ENCODE assay signal across 1 cellular context in the genomic region with DNA sequence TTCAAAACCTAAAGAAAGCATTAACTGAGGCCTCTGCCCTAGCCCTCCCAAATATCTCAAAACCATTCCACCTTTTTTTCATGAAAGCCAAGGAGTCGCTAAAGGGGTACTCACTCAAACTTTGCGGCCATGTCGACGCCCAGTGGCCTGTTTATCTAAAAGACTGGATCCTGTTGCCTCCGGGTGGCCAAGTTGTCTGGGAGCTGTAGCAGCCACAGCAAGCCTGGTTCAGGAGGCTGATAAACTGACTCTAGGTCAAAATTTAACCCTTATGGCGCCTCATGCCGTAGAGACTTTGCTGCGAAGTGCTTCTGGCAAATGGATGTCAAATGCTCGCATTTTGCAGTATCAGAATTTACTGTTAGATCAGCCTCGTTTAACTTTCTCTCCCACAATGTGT.
TF ChIP-seq lines count a peak whose summit lies in the region.

No MANE protein-coding gene starts in this region.

TF ChIP-seq in K562, 482 proteins besides CTCF, POLR2A, EP300 and RAD21:
- no peak for TF ChIP-seq FOXO4 (CRISPR knock-in tag; IDR thresholded peaks at IDR 0.05)
- peak; percentile 58 for TF ChIP-seq HMBOX1 (IDR thresholded peaks at IDR 0.05)
- TF ChIP-seq POLR2B (IDR thresholded peaks at IDR 0.05; ENCODE audit: low read depth, partially characterized antibody): no peak
- TF ChIP-seq, protein P1, sequence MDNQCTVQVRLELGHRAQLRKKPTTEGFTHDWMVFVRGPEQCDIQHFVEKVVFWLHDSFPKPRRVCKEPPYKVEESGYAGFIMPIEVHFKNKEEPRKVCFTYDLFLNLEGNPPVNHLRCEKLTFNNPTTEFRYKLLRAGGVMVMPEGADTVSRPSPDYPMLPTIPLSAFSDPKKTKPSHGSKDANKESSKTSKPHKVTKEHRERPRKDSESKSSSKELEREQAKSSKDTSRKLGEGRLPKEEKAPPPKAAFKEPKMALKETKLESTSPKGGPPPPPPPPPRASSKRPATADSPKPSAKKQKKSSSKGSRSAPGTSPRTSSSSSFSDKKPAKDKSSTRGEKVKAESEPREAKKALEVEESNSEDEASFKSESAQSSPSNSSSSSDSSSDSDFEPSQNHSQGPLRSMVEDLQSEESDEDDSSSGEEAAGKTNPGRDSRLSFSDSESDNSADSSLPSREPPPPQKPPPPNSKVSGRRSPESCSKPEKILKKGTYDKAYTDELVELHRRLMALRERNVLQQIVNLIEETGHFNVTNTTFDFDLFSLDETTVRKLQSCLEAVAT (IDR thresholded peaks at IDR 0.05): 0 out of 4 replicates have a peak, but pooled peaks of 1 of the 2 experiments have one; percentile 7
- TF ChIP-seq POLR2AphosphoS2 (IDR thresholded peaks at IDR 0.05; ENCODE audit: low read length): no peak
- TF ChIP-seq SMARCA5 (IDR thresholded peaks at IDR 0.05): no peak
- TF ChIP-seq, protein P2, sequence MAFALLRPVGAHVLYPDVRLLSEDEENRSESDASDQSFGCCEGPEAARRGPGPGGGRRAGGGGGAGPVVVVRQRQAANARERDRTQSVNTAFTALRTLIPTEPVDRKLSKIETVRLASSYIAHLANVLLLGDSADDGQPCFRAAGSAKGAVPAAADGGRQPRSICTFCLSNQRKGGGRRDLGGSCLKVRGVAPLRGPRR (CRISPR knock-in tag; IDR thresholded peaks at IDR 0.05): no peak
- TF ChIP-seq CREBBP (IDR thresholded peaks at IDR 0.05; ENCODE audit: low read depth, low read length): no peak
- no peak for TF ChIP-seq ZNF76 (CRISPR knock-in tag; IDR thresholded peaks at IDR 0.05; ENCODE audit: borderline replicate concordance)
- 0 out of 4 replicates have a peak, but pooled peaks of 1 of the 2 experiments have one; percentile 19 for TF ChIP-seq UBTF (IDR thresholded peaks at IDR 0.05; ENCODE audit: borderline replicate concordance in 1 of 2, low read depth in 2 of 2, low read length in 2 of 2)
- no peak for TF ChIP-seq ZBTB7A (IDR thresholded peaks at IDR 0.05; ENCODE audit: borderline replicate concordance, control insufficient read depth, low read depth, low read length)
- TF ChIP-seq TAF1 (IDR thresholded peaks at IDR 0.05; ENCODE audit: control insufficient read depth, extremely low read depth, insufficient read depth, low read length, severe bottlenecking): peak; percentile 12
- peak; percentile 36; the same call in 1 of the 2 replicates for TF ChIP-seq CBFA2T3 (IDR thresholded peaks at IDR 0.05)
- TF ChIP-seq U2AF1 (optimal IDR thresholded peaks at IDR 0.05; ENCODE audit: low read depth, low read length): no peak
- TF ChIP-seq, protein P3, sequence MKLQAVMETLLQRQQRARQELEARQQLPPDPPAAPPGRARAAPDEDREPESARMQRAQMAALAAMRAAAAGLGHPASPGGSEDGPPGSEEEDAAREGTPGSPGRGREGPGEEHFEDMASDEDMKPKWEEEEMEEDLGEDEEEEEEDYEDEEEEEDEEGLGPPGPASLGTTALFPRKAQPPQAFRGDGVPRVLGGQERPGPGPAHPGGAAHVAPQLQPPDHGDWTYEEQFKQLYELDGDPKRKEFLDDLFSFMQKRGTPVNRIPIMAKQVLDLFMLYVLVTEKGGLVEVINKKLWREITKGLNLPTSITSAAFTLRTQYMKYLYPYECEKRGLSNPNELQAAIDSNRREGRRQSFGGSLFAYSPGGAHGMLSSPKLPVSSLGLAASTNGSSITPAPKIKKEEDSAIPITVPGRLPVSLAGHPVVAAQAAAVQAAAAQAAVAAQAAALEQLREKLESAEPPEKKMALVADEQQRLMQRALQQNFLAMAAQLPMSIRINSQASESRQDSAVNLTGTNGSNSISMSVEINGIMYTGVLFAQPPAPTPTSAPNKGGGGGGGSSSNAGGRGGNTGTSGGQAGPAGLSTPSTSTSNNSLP (IDR thresholded peaks at IDR 0.05; ENCODE audit: borderline replicate concordance, low read depth, low read length): no peak
- no peak for TF ChIP-seq ESRRA (IDR thresholded peaks at IDR 0.05; ENCODE audit: borderline replicate concordance, low read depth)
- 0 out of 2 replicates have a peak, but pooled peaks have one; percentile 4 for TF ChIP-seq KLF16 (IDR thresholded peaks at IDR 0.05)
- no peak for TF ChIP-seq POLR2G (IDR thresholded peaks at IDR 0.05; ENCODE audit: low read depth, low read length)
